Comparison of ENCODE assay signal across 8 cellular contexts in the genomic region with DNA sequence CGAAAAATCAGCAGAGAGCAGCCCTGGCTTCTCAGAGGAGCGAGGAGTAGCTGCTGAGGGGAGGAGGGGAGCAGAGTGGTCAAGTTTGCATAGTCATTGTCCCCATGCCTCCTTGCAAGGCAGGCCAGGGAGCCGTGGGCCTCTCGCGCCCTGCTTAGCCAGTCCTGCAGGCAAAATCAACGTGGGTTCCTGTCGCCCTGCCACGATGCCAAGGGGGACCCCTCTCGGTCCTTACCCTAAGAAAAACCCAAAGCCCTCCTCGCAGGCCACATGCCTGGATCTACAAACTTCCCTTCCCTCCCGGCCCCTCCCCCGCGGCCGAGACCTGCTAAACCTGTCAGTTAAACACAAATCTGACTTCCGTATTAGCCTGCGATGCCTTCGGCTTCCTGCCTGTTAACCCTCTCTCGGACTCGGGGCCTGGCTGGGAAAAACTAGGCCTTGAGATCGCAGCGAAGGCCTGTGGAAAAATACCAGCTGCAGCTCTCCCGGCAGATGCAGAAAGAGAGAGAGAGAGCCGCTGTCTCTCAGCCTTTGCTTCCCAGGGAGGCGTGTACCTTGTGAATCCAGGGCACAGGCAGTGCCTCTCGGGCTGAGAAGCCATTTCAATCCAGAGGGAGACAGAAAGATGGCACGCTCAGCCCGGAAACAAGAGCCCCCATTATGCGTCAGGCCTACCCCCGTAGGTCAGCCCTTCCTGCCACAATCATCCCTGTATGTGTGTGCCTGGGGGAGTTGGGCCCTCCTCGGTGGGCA. TPM values are rescaled to one million over a fixed set of nuclear protein-coding genes. Genes with fewer than 3 reads are reported as not detected.
DNase-seq lines count a peak whose midpoint lies in the region; ATAC-seq and TF ChIP-seq lines count a peak whose summit lies in the region.

No MANE protein-coding gene starts in this region.

- peak overlapping the region; percentile 75 for H3K9ac ChIP-seq in mucosa of stomach (ENCODE audit: low read length)

- H3K4me1 ChIP-seq in mucosa of stomach (ENCODE audit: control insufficient read depth, insufficient read depth, low read length): peaks cover 89% of the 10 kb centered on the region

- DNase-seq in AG09309 (ENCODE audit: low read depth) (peak; percentile 77), NOMO-1 (lab: John Stamatoyannopoulos, UW; ENCODE audit: unreplicated experiment in 2 of 2) (peak; percentile 82 to 85), activated T-cell treated with anti-CD3 and anti-CD28 coated beads for 1 hour (ENCODE audit: low read depth) (peak; percentile 61), epithelial cell of proximal tubule (ENCODE audit: low read depth) (no peak)
- DNase-seq in stimulated activated CD8-positive, alpha-beta memory T cell treated with anti-CD3 and anti-CD28 coated beads, Interleukin-4, amount 100 ng/mL, for 4 hours (ENCODE audit: low read depth in 2 of 2, low spot score in 1 of 2): peak; percentile 25 to 31

- peak; percentile 79 for TF ChIP-seq POLR2A in GM19099 (IDR thresholded peaks at IDR 0.05; ENCODE audit: extremely low read depth, insufficient read length, low read depth)

- no peaks in the 10 kb centered on the region for H3K27me3 ChIP-seq in mucosa of stomach (ENCODE audit: control insufficient read depth, insufficient read depth, low read length)

- H3K4me3 ChIP-seq in AG09309 (ENCODE audit: control insufficient read depth, low read depth, low read length) (no peak overlapping the region), epithelial cell of proximal tubule (ENCODE audit: low read depth, low read length) (peak overlapping the region; percentile 56), mucosa of stomach (ENCODE audit: low read length) (no peak overlapping the region)

- H3K36me3 ChIP-seq in mucosa of stomach (ENCODE audit: control insufficient read depth, insufficient read depth, low read length): no peaks in the 10 kb centered on the region

- H3K9me3 ChIP-seq in mucosa of stomach (ENCODE audit: control insufficient read depth, low read length): no peaks in the 10 kb centered on the region

- TF ChIP-seq CTCF in AG09309 (IDR thresholded peaks at IDR 0.05; ENCODE audit: control insufficient read depth, insufficient read depth, low read depth, low read length, missing control alignments): no peak
- TF ChIP-seq CTCF in epithelial cell of proximal tubule (conservative IDR thresholded peaks at IDR 0.05; ENCODE audit: low read depth, low read length): no peak

- ATAC-seq in HG03442 (IDR thresholded peaks at IDR 0.05; ENCODE audit: unreplicated experiment): peak; percentile 48

RNA-seq across cellular contexts. Expression of a gene that starts 1.0 kb away (rescaled TPM):
- total RNA-seq in epithelial cell of proximal tubule: 17.9 and 18.6 TPM in 2 replicates
